ENCODE assay signal across 11 cellular contexts in genomic region chr5:10524376-10525123, GRCh38. TPM values are rescaled to one million over a fixed set of nuclear protein-coding genes. Genes with fewer than 3 reads are reported as not detected.
DNase-seq lines count a peak whose midpoint lies in the region; ATAC-seq and TF ChIP-seq lines count a peak whose summit lies in the region.
"Had no signal": no experiment of that assay in that cellular context is flagged by ENCODE, and none has a peak within 500 bp of the region (broad histone marks: within the 10 kb centered on the region; RNA-seq: fewer than 3 reads in every experiment).

No MANE protein-coding gene starts in this region.

- H3K27me3 ChIP-seq in suprapubic skin (no peaks in the 10 kb centered on the region), thyroid gland (no peaks in the 10 kb centered on the region)
- H3K27me3 ChIP-seq: cardiac muscle cell had no signal

- peaks cover 24% of the 10 kb centered on the region for H3K27me3 Mint-ChIP-seq in glutamatergic neuron (ENCODE audit: unreplicated experiment)

- ATAC-seq in HG02759 (IDR thresholded peaks at IDR 0.05; ENCODE audit: unreplicated experiment), result peak; percentile 4
- peak; percentile 45 for ATAC-seq in SK-N-SH treated with all-trans-retinoic acid at 6 μM for 48 hours

- H3K4me1 ChIP-seq in suprapubic skin (peaks cover 19% of the 10 kb centered on the region), thyroid gland (no peaks in the 10 kb centered on the region)

- peaks cover 35% of the 10 kb centered on the region for H3K9me3 Mint-ChIP-seq in glutamatergic neuron (ENCODE audit: unreplicated experiment)
- H3K9me3 Mint-ChIP-seq: immature natural killer cell had no signal

- DNase-seq in glutamatergic neuron (peak; percentile 94), suprapubic skin (ENCODE audit: low spot score in 2 of 2) (peak; percentile 83 to 90), thyroid gland (no peak), NCI-H2081 treated with DMSO at 0.1 percent for 48 hours (lab: John Stamatoyannopoulos, UW) (no peak)
- no peak for DNase-seq in activated CD4-positive, alpha-beta T cell treated with anti-CD3 and anti-CD28 coated beads for 1 hour
- DNase-seq: activated CD4-positive, alpha-beta T cell treated with anti-CD3 and anti-CD28 coated beads, Interleukin-2, amount 50 U/mL, for 48 hours; immature natural killer cell; right cardiac atrium had no signal

- WGBS in suprapubic skin, result 66% methylated on average over 18 of the region's 19 CpGs
- WGBS in thyroid gland, 2 donors, result 86 to 91% methylated on average over 16 to 19 of the region's 19 CpGs

- H3K4me3 ChIP-seq in suprapubic skin, result no peak overlapping the region
- no peak overlapping the region for H3K4me3 ChIP-seq in thyroid gland (replicated peaks in 1 of 3)
- H3K4me3 ChIP-seq: cardiac muscle cell had no signal

- H3K27ac Mint-ChIP-seq in glutamatergic neuron (ENCODE audit: unreplicated experiment), result peak overlapping the region; percentile 95
- H3K27ac Mint-ChIP-seq: immature natural killer cell had no signal

- no peak for TF ChIP-seq POLR2A in suprapubic skin (IDR thresholded peaks at IDR 0.05)
- no peak for TF ChIP-seq POLR2A in thyroid gland (IDR thresholded peaks at IDR 0.05)

- peaks cover 33% of the 10 kb centered on the region for H3K4me1 Mint-ChIP-seq in glutamatergic neuron (ENCODE audit: low read depth, unreplicated experiment)
- H3K4me1 Mint-ChIP-seq: immature natural killer cell had no signal

- TF ChIP-seq EP300 in suprapubic skin (IDR thresholded peaks at IDR 0.05), result no peak

- H3K27ac ChIP-seq in suprapubic skin, result no peak overlapping the region
- H3K27ac ChIP-seq in thyroid gland, result no peak overlapping the region
- H3K27ac ChIP-seq: cardiac muscle cell had no signal

- H3K36me3 Mint-ChIP-seq in glutamatergic neuron (ENCODE audit: unreplicated experiment), result peaks cover 14% of the 10 kb centered on the region
- H3K36me3 Mint-ChIP-seq: immature natural killer cell had no signal

- H3K4me3 Mint-ChIP-seq in glutamatergic neuron (ENCODE audit: unreplicated experiment), result peak overlapping the region; percentile 73
- H3K4me3 Mint-ChIP-seq: immature natural killer cell had no signal

- intact Hi-C loops in thyroid gland (cut with DNase I), result no loop called here

- H3K36me3 ChIP-seq in suprapubic skin, result no peaks in the 10 kb centered on the region
- no peaks in the 10 kb centered on the region for H3K36me3 ChIP-seq in thyroid gland
- H3K36me3 ChIP-seq: cardiac muscle cell had no signal

- H3K9me3 ChIP-seq in suprapubic skin (no peaks in the 10 kb centered on the region), thyroid gland (no peaks in the 10 kb centered on the region)

- TF ChIP-seq CTCF in glutamatergic neuron (IDR thresholded peaks at IDR 0.05; ENCODE audit: partially characterized antibody, unreplicated experiment) (no peak), suprapubic skin (IDR thresholded peaks at IDR 0.05) (no peak), thyroid gland (IDR thresholded peaks at IDR 0.05) (no peak)

TF ChIP-seq in SK-N-SH treated with all-trans-retinoic acid at 6 μM for 48 hours, 23 proteins besides CTCF, POLR2A, EP300 and RAD21:
- TF ChIP-seq ISL1 (CRISPR knock-in tag; IDR thresholded peaks at IDR 0.05) (0 out of 2 replicates have a peak, but pooled peaks have one; percentile 7), TCF4 (CRISPR knock-in tag; IDR thresholded peaks at IDR 0.05; ENCODE audit: borderline replicate concordance) (peak; percentile 60), SNAI2 (CRISPR knock-in tag; IDR thresholded peaks at IDR 0.05) (no peak)

RNA-seq across cellular contexts. Expression of gene ANKRD33B, which starts 39.3 kb away (rescaled TPM):
- 14.5 TPM for total RNA-seq in glutamatergic neuron (ENCODE audit: unreplicated experiment)
- 10 to 100 TPM; 16.7 to 27.0 (median 24.8) TPM for total RNA-seq in suprapubic skin
- total RNA-seq in thyroid gland, result 1 to 10 TPM in 3 of 4 donors, under 1 TPM in 1; 0.67 to 1.6 (median 1.1) TPM

Comparison
In these comparisons a context has a peak if more than half of its experiments do, and no peak if none do; other contexts are left out.
1. DNase-seq: peak in glutamatergic neuron (single experiment) and suprapubic skin (2 of 2); none in thyroid gland (0 of 2), NCI-H2081 treated with DMSO at 0.1 percent for 48 hours (single experiment) and activated CD4-positive, alpha-beta T cell treated with anti-CD3 and anti-CD28 coated beads for 1 hour (single experiment).